9 cellular contexts compared by ENCODE assay signal in the genomic region with DNA sequence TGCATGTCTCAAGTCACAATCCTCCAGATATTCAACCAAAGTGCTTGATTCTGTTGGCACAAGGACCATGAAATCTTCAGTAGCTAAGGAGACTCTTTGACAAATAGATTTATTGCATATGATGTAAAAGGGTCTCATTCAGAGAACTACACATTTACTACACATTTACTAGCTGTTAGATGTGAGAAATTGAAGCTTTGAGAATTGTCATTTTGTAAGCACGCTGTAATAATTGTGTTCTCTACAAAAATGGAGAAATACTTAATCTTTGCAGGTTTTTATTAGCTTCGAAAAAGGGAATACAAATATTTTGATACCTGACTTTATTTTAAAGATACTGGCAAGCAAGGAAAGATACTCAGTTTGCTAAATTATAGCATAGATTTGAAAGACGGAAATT.
DNase-seq lines count a peak whose midpoint lies in the region; ATAC-seq and TF ChIP-seq lines count a peak whose summit lies in the region.
"Had no signal": no experiment of that assay in that cellular context is flagged by ENCODE, and none has a peak within 500 bp of the region (broad histone marks: within the 10 kb centered on the region; RNA-seq: fewer than 3 reads in every experiment).

No MANE protein-coding gene starts in this region.

- no peak for DNase-seq in activated T-cell treated with anti-CD3 and anti-CD28 coated beads, Interleukin-2, amount 50 U/mL, for 72 hours
- DNase-seq in activated T-cell treated with anti-CD3 and anti-CD28 coated beads, Interleukin-2, amount 50 U/mL, for 1 hour = no peak
- DNase-seq in T-helper 17 cell (no peak), hepatocyte (ENCODE audit: low spot score) (no peak), substantia nigra (lab: John Stamatoyannopoulos, UW) (no peak), NCI-H187 treated with DMSO at 0.1 percent for 48 hours (lab: John Stamatoyannopoulos, UW) (no peak), NCI-H1436 (lab: John Stamatoyannopoulos, UW) (no peak)
- no peak for DNase-seq in central memory CD4-positive, alpha-beta T cell

- H3K9me3 ChIP-seq in T-helper 17 cell (ENCODE audit: control insufficient read depth, low read length, poor library complexity, severe bottlenecking) (no peaks in the 10 kb centered on the region), hepatocyte (ENCODE audit: low read depth) (no peaks in the 10 kb centered on the region)

- peaks cover 32% of the 10 kb centered on the region for H3K4me1 ChIP-seq in hepatocyte (ENCODE audit: insufficient read depth)

- no peaks in the 10 kb centered on the region for H3K79me2 ChIP-seq in hepatocyte

- no peak overlapping the region for H3K4me2 ChIP-seq in hepatocyte

- peak overlapping the region; percentile 92 for H3K27ac ChIP-seq in hepatocyte
- H3K27ac ChIP-seq in substantia nigra (ENCODE audit: low read depth, low read length, poor library complexity, severe bottlenecking) = peak overlapping the region; percentile 98

- H3K36me3 Mint-ChIP-seq in activated T-cell treated with anti-CD3 and anti-CD28 coated beads, Interleukin-2, amount 50 U/mL, for 72 hours (ENCODE audit: insufficient read depth in 2 of 2) = no peaks in the 10 kb centered on the region
- no peaks in the 10 kb centered on the region for H3K36me3 Mint-ChIP-seq in T-helper 17 cell (ENCODE audit: low read depth)

- H3K4me3 Mint-ChIP-seq in activated T-cell treated with anti-CD3 and anti-CD28 coated beads, Interleukin-2, amount 50 U/mL, for 72 hours = peak overlapping the region in 1 of 2 donors; percentile 46
- no peak overlapping the region for H3K4me3 Mint-ChIP-seq in T-helper 17 cell

- no peaks in the 10 kb centered on the region for H3K36me3 ChIP-seq in hepatocyte (replicated peaks; ENCODE audit: insufficient read depth, low read depth)

- H3K4me1 Mint-ChIP-seq in activated T-cell treated with anti-CD3 and anti-CD28 coated beads, Interleukin-2, amount 50 U/mL, for 72 hours (ENCODE audit: low read depth) = peaks cover 69% of the 10 kb centered on the region
- H3K4me1 Mint-ChIP-seq in T-helper 17 cell = peaks cover 26% of the 10 kb centered on the region

- no peaks in the 10 kb centered on the region for H3K9me2 ChIP-seq in hepatocyte (replicated peaks; ENCODE audit: insufficient read depth)

- no peak for TF ChIP-seq CTCF in hepatocyte (IDR thresholded peaks at IDR 0.05; ENCODE audit: poor library complexity)

- no peak overlapping the region for H2AFZ ChIP-seq in hepatocyte

- no peaks in the 10 kb centered on the region for H4K20me1 ChIP-seq in hepatocyte (ENCODE audit: insufficient read depth, poor library complexity, severe bottlenecking)

- no peak overlapping the region for H3K4me3 ChIP-seq in hepatocyte

- WGBS in hepatocyte (ENCODE audit: low lambda C conversion rate, missing lambda C conversion rate) = 95% methylated on average over 3 of the region's 3 CpGs

- H3K27me3 Mint-ChIP-seq in activated T-cell treated with anti-CD3 and anti-CD28 coated beads, Interleukin-2, amount 50 U/mL, for 72 hours (ENCODE audit: low read depth) = no peaks in the 10 kb centered on the region
- H3K27me3 Mint-ChIP-seq in T-helper 17 cell = no peaks in the 10 kb centered on the region

- H3K9me3 Mint-ChIP-seq in activated T-cell treated with anti-CD3 and anti-CD28 coated beads, Interleukin-2, amount 50 U/mL, for 72 hours = no peaks in the 10 kb centered on the region

- no peak for ATAC-seq in activated T-cell treated with anti-CD3 and anti-CD28 coated beads, Interleukin-2, amount 50 U/mL, for 72 hours (replicated peaks in 1 of 2)
- ATAC-seq in T-helper 17 cell = no peak
- ATAC-seq: esophagus mucosa had no signal

- H3K27me3 ChIP-seq in hepatocyte = no peaks in the 10 kb centered on the region

- H3K27ac Mint-ChIP-seq in activated T-cell treated with anti-CD3 and anti-CD28 coated beads, Interleukin-2, amount 50 U/mL, for 72 hours = peak overlapping the region; percentile 73
- H3K27ac Mint-ChIP-seq in T-helper 17 cell = peak overlapping the region; percentile 96
